In genomic region chr17:76103274-76104139, GRCh38 we compare ENCODE assay signal across 1 cellular context.
TF ChIP-seq lines count a peak whose summit lies in the region.

A gene with protein sequence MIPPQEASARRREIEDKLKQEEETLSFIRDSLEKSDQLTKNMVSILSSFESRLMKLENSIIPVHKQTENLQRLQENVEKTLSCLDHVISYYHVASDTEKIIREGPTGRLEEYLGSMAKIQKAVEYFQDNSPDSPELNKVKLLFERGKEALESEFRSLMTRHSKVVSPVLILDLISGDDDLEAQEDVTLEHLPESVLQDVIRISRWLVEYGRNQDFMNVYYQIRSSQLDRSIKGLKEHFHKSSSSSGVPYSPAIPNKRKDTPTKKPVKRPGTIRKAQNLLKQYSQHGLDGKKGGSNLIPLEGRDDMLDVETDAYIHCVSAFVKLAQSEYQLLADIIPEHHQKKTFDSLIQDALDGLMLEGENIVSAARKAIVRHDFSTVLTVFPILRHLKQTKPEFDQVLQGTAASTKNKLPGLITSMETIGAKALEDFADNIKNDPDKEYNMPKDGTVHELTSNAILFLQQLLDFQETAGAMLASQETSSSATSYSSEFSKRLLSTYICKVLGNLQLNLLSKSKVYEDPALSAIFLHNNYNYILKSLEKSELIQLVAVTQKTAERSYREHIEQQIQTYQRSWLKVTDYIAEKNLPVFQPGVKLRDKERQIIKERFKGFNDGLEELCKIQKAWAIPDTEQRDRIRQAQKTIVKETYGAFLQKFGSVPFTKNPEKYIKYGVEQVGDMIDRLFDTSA (minus strand): TSS chr17:76103787. CDS start chr17:76103692, 95 bp downstream.

TF ChIP-seq in HepG2, 621 proteins besides CTCF, POLR2A, EP300 and RAD21 (continued from another document and continues in another):
- TF ChIP-seq PRDM10 (CRISPR knock-in tag; IDR thresholded peaks at IDR 0.05; ENCODE audit: low read depth) (0 out of 2 replicates have a peak, but pooled peaks have one; percentile 40), ZNF740 (CRISPR knock-in tag; IDR thresholded peaks at IDR 0.05) (0 out of 2 replicates have a peak, but pooled peaks have one; percentile 15), ZNF878 (CRISPR knock-in tag; IDR thresholded peaks at IDR 0.05) (no peak; the same call in 1 of the 2 replicates), PTBP1 (IDR thresholded peaks at IDR 0.05; ENCODE audit: low read depth, low read length, poor library complexity, severe bottlenecking) (peak; percentile 39), JUND (CRISPR knock-in tag; IDR thresholded peaks at IDR 0.05) (no peak), SYNCRIP (IDR thresholded peaks at IDR 0.05; ENCODE audit: insufficient read depth, low read depth, low read length) (no peak), RFX1 (IDR thresholded peaks at IDR 0.05) (no peak), ZBTB8A (CRISPR knock-in tag; IDR thresholded peaks at IDR 0.05; ENCODE audit: borderline replicate concordance, low read depth) (no peak), SMAD3 (CRISPR knock-in tag; IDR thresholded peaks at IDR 0.05) (0 out of 2 replicates have a peak, but pooled peaks have one; percentile 26), ZNF577 (CRISPR knock-in tag; IDR thresholded peaks at IDR 0.05; ENCODE audit: borderline replicate concordance, low read depth) (no peak), GLI4 (CRISPR knock-in tag; IDR thresholded peaks at IDR 0.05; ENCODE audit: borderline replicate concordance) (peak; percentile 88; the same call in 1 of the 2 replicates), ZNF792 (CRISPR knock-in tag; IDR thresholded peaks at IDR 0.05) (no peak), ZFP36L1 (CRISPR knock-in tag; IDR thresholded peaks at IDR 0.05) (no peak), YEATS2 (CRISPR knock-in tag; IDR thresholded peaks at IDR 0.05; ENCODE audit: borderline replicate concordance) (peak; percentile 86), ZNF253 (CRISPR knock-in tag; IDR thresholded peaks at IDR 0.05; ENCODE audit: borderline replicate concordance) (peak; percentile 47; the same call in 1 of the 2 replicates), HNF4A (CRISPR knock-in tag; IDR thresholded peaks at IDR 0.05) (no peak), ZNF800 (CRISPR knock-in tag; IDR thresholded peaks at IDR 0.05) (no peak), ZFP41 (CRISPR knock-in tag; IDR thresholded peaks at IDR 0.05; ENCODE audit: borderline replicate concordance) (no peak), NAIF1 (CRISPR knock-in tag; IDR thresholded peaks at IDR 0.05; ENCODE audit: borderline replicate concordance) (0 out of 2 replicates have a peak, but pooled peaks have one; percentile 52), ZNF441 (CRISPR knock-in tag; IDR thresholded peaks at IDR 0.05; ENCODE audit: borderline replicate concordance) (peak; percentile 72), E2F1 (CRISPR knock-in tag; IDR thresholded peaks at IDR 0.05) (no peak), ZNF777 (CRISPR knock-in tag; IDR thresholded peaks at IDR 0.05) (no peak), ZBTB7B (CRISPR knock-in tag; IDR thresholded peaks at IDR 0.05) (no peak; the same call in 1 of the 2 replicates), SUZ12 (IDR thresholded peaks at IDR 0.05; ENCODE audit: low read depth, low read length) (no peak), SIX1 (CRISPR knock-in tag; IDR thresholded peaks at IDR 0.05; ENCODE audit: borderline replicate concordance) (no peak), ELF1 (CRISPR knock-in tag; IDR thresholded peaks at IDR 0.05) (peak; percentile 95), ZNF883 (CRISPR knock-in tag; IDR thresholded peaks at IDR 0.05; ENCODE audit: not compliant biosample characterization) (peak; percentile 89), AGO1 (IDR thresholded peaks at IDR 0.05; ENCODE audit: low read depth, low read length, poor library complexity, severe bottlenecking) (peak; percentile 71), ZFY (CRISPR knock-in tag; IDR thresholded peaks at IDR 0.05) (peak; percentile 92), SP1 (IDR thresholded peaks at IDR 0.05) (no peak), SP1 (CRISPR knock-in tag; IDR thresholded peaks at IDR 0.05) (peak; percentile 79), MTF2 (CRISPR knock-in tag; IDR thresholded peaks at IDR 0.05; ENCODE audit: borderline replicate concordance) (no peak; the same call in 1 of the 2 replicates), ZNF3 (CRISPR knock-in tag; IDR thresholded peaks at IDR 0.05) (peak; percentile 24; the same call in 1 of the 2 replicates), KMT2A (CRISPR knock-in tag; IDR thresholded peaks at IDR 0.05) (peak; percentile 68), CHCHD3 (CRISPR knock-in tag; IDR thresholded peaks at IDR 0.05) (no peak), ZNF317 (CRISPR knock-in tag; IDR thresholded peaks at IDR 0.05) (peak; percentile 69; the same call in 1 of the 2 replicates), ZNF234 (CRISPR knock-in tag; conservative IDR thresholded peaks at IDR 0.05) (no peak), ISL2 (CRISPR knock-in tag; IDR thresholded peaks at IDR 0.05) (no peak; the same call in 1 of the 2 replicates), RBM22 (optimal IDR thresholded peaks at IDR 0.05; ENCODE audit: low read length) (no peak), PAXIP1 (CRISPR knock-in tag; conservative IDR thresholded peaks at IDR 0.05) (peak; percentile 54; the same call in 1 of the 2 replicates), ISX (CRISPR knock-in tag; conservative IDR thresholded peaks at IDR 0.05) (no peak)
- TF ChIP-seq, protein P1, sequence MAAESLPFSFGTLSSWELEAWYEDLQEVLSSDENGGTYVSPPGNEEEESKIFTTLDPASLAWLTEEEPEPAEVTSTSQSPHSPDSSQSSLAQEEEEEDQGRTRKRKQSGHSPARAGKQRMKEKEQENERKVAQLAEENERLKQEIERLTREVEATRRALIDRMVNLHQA (CRISPR knock-in tag; IDR thresholded peaks at IDR 0.05) = no peak
- TF ChIP-seq, protein P2, sequence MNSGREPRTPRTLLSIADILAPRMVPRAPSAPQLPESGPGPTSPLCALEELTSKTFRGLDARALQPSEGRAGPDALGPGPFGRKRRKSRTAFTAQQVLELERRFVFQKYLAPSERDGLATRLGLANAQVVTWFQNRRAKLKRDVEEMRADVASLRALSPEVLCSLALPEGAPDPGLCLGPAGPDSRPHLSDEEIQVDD (CRISPR knock-in tag; IDR thresholded peaks at IDR 0.05; ENCODE audit: borderline replicate concordance) = no peak
- TF ChIP-seq, protein P3, sequence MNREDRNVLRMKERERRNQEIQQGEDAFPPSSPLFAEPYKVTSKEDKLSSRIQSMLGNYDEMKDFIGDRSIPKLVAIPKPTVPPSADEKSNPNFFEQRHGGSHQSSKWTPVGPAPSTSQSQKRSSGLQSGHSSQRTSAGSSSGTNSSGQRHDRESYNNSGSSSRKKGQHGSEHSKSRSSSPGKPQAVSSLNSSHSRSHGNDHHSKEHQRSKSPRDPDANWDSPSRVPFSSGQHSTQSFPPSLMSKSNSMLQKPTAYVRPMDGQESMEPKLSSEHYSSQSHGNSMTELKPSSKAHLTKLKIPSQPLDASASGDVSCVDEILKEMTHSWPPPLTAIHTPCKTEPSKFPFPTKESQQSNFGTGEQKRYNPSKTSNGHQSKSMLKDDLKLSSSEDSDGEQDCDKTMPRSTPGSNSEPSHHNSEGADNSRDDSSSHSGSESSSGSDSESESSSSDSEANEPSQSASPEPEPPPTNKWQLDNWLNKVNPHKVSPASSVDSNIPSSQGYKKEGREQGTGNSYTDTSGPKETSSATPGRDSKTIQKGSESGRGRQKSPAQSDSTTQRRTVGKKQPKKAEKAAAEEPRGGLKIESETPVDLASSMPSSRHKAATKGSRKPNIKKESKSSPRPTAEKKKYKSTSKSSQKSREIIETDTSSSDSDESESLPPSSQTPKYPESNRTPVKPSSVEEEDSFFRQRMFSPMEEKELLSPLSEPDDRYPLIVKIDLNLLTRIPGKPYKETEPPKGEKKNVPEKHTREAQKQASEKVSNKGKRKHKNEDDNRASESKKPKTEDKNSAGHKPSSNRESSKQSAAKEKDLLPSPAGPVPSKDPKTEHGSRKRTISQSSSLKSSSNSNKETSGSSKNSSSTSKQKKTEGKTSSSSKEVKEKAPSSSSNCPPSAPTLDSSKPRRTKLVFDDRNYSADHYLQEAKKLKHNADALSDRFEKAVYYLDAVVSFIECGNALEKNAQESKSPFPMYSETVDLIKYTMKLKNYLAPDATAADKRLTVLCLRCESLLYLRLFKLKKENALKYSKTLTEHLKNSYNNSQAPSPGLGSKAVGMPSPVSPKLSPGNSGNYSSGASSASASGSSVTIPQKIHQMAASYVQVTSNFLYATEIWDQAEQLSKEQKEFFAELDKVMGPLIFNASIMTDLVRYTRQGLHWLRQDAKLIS (CRISPR knock-in tag; IDR thresholded peaks at IDR 0.05) = no peak; the same call in 1 of the 2 replicates
